Comparison of ENCODE assay signal across 10 cellular contexts in genomic region chr9:77978086-77978781, GRCh38. TPM values are rescaled to one million over a fixed set of nuclear protein-coding genes. Genes with fewer than 3 reads are reported as not detected.
DNase-seq lines count a peak whose midpoint lies in the region; ATAC-seq and TF ChIP-seq lines count a peak whose summit lies in the region.
"Had no signal": no experiment of that assay in that cellular context is flagged by ENCODE, and none has a peak within 500 bp of the region (broad histone marks: within the 10 kb centered on the region; RNA-seq: fewer than 3 reads in every experiment).

No MANE protein-coding gene starts in this region.

- peaks cover 60% of the 10 kb centered on the region for H3K4me1 Mint-ChIP-seq in activated CD8-positive, alpha-beta memory T cell treated with anti-CD3 and anti-CD28 coated beads, Interleukin-2, amount 10 ng/mL, durations not matched to agents 7 days and 5 days
- H3K4me1 Mint-ChIP-seq in chondrocyte (ENCODE audit: low read depth), result peaks cover 54% of the 10 kb centered on the region
- H3K4me1 Mint-ChIP-seq in stimulated activated naive B cell treated with anti-CD40 and anti-IgM and Interleukin-4, amounts not matched to agents 10 μg/mL and 1 μg/mL and 100 μg/mL, for 72 hours, result peaks cover 19 to 34% of the 10 kb centered on the region in 2 donors

- H3K27ac ChIP-seq in esophagus muscularis mucosa (replicated peaks in 1 of 4) (peak overlapping the region in 2 of 4 donors; percentile 5 to 17), thyroid gland (no peak overlapping the region)

- H3K4me3 Mint-ChIP-seq in activated CD8-positive, alpha-beta memory T cell treated with anti-CD3 and anti-CD28 coated beads, Interleukin-2, amount 10 ng/mL, durations not matched to agents 7 days and 5 days, result peak overlapping the region; percentile 8
- no peak overlapping the region for H3K4me3 Mint-ChIP-seq in chondrocyte (ENCODE audit: unreplicated experiment)
- H3K4me3 Mint-ChIP-seq in stimulated activated naive B cell treated with anti-CD40 and anti-IgM and Interleukin-4, amounts not matched to agents 10 μg/mL and 1 μg/mL and 100 μg/mL, for 72 hours, result no peak overlapping the region

- ATAC-seq in activated CD8-positive, alpha-beta memory T cell treated with anti-CD3 and anti-CD28 coated beads, Interleukin-2, amount 10 ng/mL, durations not matched to agents 7 days and 5 days, result peak; percentile 73
- peak; percentile 39 to 45 for ATAC-seq in stimulated activated naive B cell treated with anti-CD40 and anti-IgM and Interleukin-4, amounts not matched to agents 10 μg/mL and 1 μg/mL and 100 μg/mL, for 72 hours (replicated peaks)

- H3K36me3 ChIP-seq in esophagus muscularis mucosa (no peaks in the 10 kb centered on the region), thyroid gland (no peaks in the 10 kb centered on the region)

- no peak overlapping the region for H3K4me3 ChIP-seq in esophagus muscularis mucosa
- no peak overlapping the region for H3K4me3 ChIP-seq in thyroid gland (replicated peaks in 1 of 3)

- intact Hi-C loops in esophagus muscularis mucosa (cut with DNase I), result no loop called here
- intact Hi-C loops in thyroid gland (cut with DNase I), result no loop called here

- no peak for DNase-seq in activated CD8-positive, alpha-beta memory T cell treated with anti-CD3 and anti-CD28 coated beads, Interleukin-2, amount 10 ng/mL, durations not matched to agents 7 days and 5 days
- DNase-seq in activated CD8-positive, alpha-beta memory T cell treated with anti-CD3 and anti-CD28 coated beads for 24 hours, result no peak
- peak; percentile 43 for DNase-seq in NCI-H2081 treated with DMSO at 0.1 percent for 48 hours (lab: John Stamatoyannopoulos, UW)
- DNase-seq in chondrocyte (ENCODE audit: low spot score), result no peak
- no peak for DNase-seq in stimulated activated naive B cell treated with anti-CD40 and anti-IgM and Interleukin-4, amounts not matched to agents 10 μg/mL and 1 μg/mL and 100 μg/mL, for 72 hours
- no peak for DNase-seq in esophagus muscularis mucosa (ENCODE audit: extremely low spot score)
- DNase-seq in NCI-H128 (lab: John Stamatoyannopoulos, UW; ENCODE audit: unreplicated experiment), result no peak
- DNase-seq in thyroid gland, result no peak
- DNase-seq: erythroblast, NCI-H2029 treated with DMSO at 0.1 percent for 48 hours had no signal

- H3K27me3 ChIP-seq in esophagus muscularis mucosa, result no peaks in the 10 kb centered on the region
- no peaks in the 10 kb centered on the region for H3K27me3 ChIP-seq in thyroid gland

- WGBS in esophagus muscularis mucosa, result 88% methylated on average over 3 of the region's 3 CpGs
- WGBS in thyroid gland, 2 donors, result 75 to 88% methylated on average over 3 of the region's 3 CpGs

- H3K9me3 Mint-ChIP-seq in activated CD8-positive, alpha-beta memory T cell treated with anti-CD3 and anti-CD28 coated beads, Interleukin-2, amount 10 ng/mL, durations not matched to agents 7 days and 5 days (ENCODE audit: low read depth), result no peaks in the 10 kb centered on the region
- no peaks in the 10 kb centered on the region for H3K9me3 Mint-ChIP-seq in chondrocyte (ENCODE audit: low read depth)
- no peaks in the 10 kb centered on the region for H3K9me3 Mint-ChIP-seq in stimulated activated naive B cell treated with anti-CD40 and anti-IgM and Interleukin-4, amounts not matched to agents 10 μg/mL and 1 μg/mL and 100 μg/mL, for 72 hours

- peaks cover 42 to 71% (median 50%) of the 10 kb centered on the region in 4 donors for H3K4me1 ChIP-seq in esophagus muscularis mucosa
- peaks cover 11 to 39% of the 10 kb centered on the region in 2 donors for H3K4me1 ChIP-seq in thyroid gland

- no peaks in the 10 kb centered on the region for H3K36me3 Mint-ChIP-seq in activated CD8-positive, alpha-beta memory T cell treated with anti-CD3 and anti-CD28 coated beads, Interleukin-2, amount 10 ng/mL, durations not matched to agents 7 days and 5 days
- peaks cover 3% of the 10 kb centered on the region for H3K36me3 Mint-ChIP-seq in chondrocyte (ENCODE audit: low read depth)
- no peaks in the 10 kb centered on the region for H3K36me3 Mint-ChIP-seq in stimulated activated naive B cell treated with anti-CD40 and anti-IgM and Interleukin-4, amounts not matched to agents 10 μg/mL and 1 μg/mL and 100 μg/mL, for 72 hours

- TF ChIP-seq POLR2A in esophagus muscularis mucosa (IDR thresholded peaks at IDR 0.05; ENCODE audit: low read depth), result no peak
- no peak for TF ChIP-seq POLR2A in thyroid gland (IDR thresholded peaks at IDR 0.05)

- peak overlapping the region; percentile 82 for H3K27ac Mint-ChIP-seq in activated CD8-positive, alpha-beta memory T cell treated with anti-CD3 and anti-CD28 coated beads, Interleukin-2, amount 10 ng/mL, durations not matched to agents 7 days and 5 days
- peak overlapping the region; percentile 76 for H3K27ac Mint-ChIP-seq in chondrocyte (ENCODE audit: unreplicated experiment)
- no peak overlapping the region for H3K27ac Mint-ChIP-seq in stimulated activated naive B cell treated with anti-CD40 and anti-IgM and Interleukin-4, amounts not matched to agents 10 μg/mL and 1 μg/mL and 100 μg/mL, for 72 hours

- TF ChIP-seq CTCF in chondrocyte (IDR thresholded peaks at IDR 0.05), result no peak
- no peak for TF ChIP-seq CTCF in esophagus muscularis mucosa (IDR thresholded peaks at IDR 0.05)
- no peak for TF ChIP-seq CTCF in thyroid gland (IDR thresholded peaks at IDR 0.05)

- no peaks in the 10 kb centered on the region for H3K27me3 Mint-ChIP-seq in activated CD8-positive, alpha-beta memory T cell treated with anti-CD3 and anti-CD28 coated beads, Interleukin-2, amount 10 ng/mL, durations not matched to agents 7 days and 5 days
- no peaks in the 10 kb centered on the region for H3K27me3 Mint-ChIP-seq in chondrocyte (ENCODE audit: low read depth)
- H3K27me3 Mint-ChIP-seq in stimulated activated naive B cell treated with anti-CD40 and anti-IgM and Interleukin-4, amounts not matched to agents 10 μg/mL and 1 μg/mL and 100 μg/mL, for 72 hours, result no peaks in the 10 kb centered on the region

- no peaks in the 10 kb centered on the region for H3K9me3 ChIP-seq in esophagus muscularis mucosa
- H3K9me3 ChIP-seq in thyroid gland, result no peaks in the 10 kb centered on the region

- no peak for TF ChIP-seq EP300 in esophagus muscularis mucosa (IDR thresholded peaks at IDR 0.05)

- CTCF ChIA-PET in activated CD8-positive, alpha-beta memory T cell treated with anti-CD3 and anti-CD28 coated beads, Interleukin-2, amount 10 ng/mL, durations not matched to agents 7 days and 5 days (lab: Charles Lee), result interaction anchor here (0.9 to 4.6 kb wide), 20 partner anchors 9 to 236 kb away, joined by 3 to 39 read pairs (median 4); partner anchors contain the start of gene GNAQ

RNA-seq across cellular contexts. Expression of gene GNAQ, which starts 53.4 kb away (rescaled TPM):
- 10 to 100 TPM; 17.6 to 24.2 TPM for total RNA-seq in activated CD8-positive, alpha-beta memory T cell treated with anti-CD3 and anti-CD28 coated beads, Interleukin-2, amount 10 ng/mL, durations not matched to agents 7 days and 5 days
- total RNA-seq in chondrocyte (73.8 to 88.3 TPM (median 87.0 TPM) in 3 replicates), esophagus muscularis mucosa (10 to 100 TPM; 64.0 to 80.4 (median 69.2) TPM), thyroid gland (10 to 100 TPM; 40.0 to 60.8 (median 58.1) TPM)
